13 cellular contexts compared by ENCODE assay signal in genomic region chr3:180646187-180646790, GRCh38. TPM values are rescaled to one million over a fixed set of nuclear protein-coding genes. Genes with fewer than 3 reads are reported as not detected.
A peak's percentile ranks its signal among the peaks of the same experiment; 100 is the strongest.
DNase-seq lines count a peak whose midpoint lies in the region; ATAC-seq and TF ChIP-seq lines count a peak whose summit lies in the region.
"Had no signal": no experiment of that assay in that cellular context is flagged by ENCODE, and none has a peak within 500 bp of the region (broad histone marks: within the 10 kb centered on the region; RNA-seq: fewer than 3 reads in every experiment).

No MANE protein-coding gene starts in this region.

- H3K9me2 ChIP-seq in PC-9 (ENCODE audit: insufficient read depth), result no peaks in the 10 kb centered on the region; the same call in 1 of the 2 replicates

- no peak overlapping the region for H2AFZ ChIP-seq in PC-9

- peak; percentile 65 for ATAC-seq in HG02852 (IDR thresholded peaks at IDR 0.05; ENCODE audit: unreplicated experiment)
- ATAC-seq: stimulated activated naive B cell treated with anti-CD40 and anti-IgM and Interleukin-4, amounts not matched to agents 10 μg/mL and 1 μg/mL and 100 μg/mL, for 72 hours had no signal

- H3K36me3 ChIP-seq in PC-9 (ENCODE audit: low read depth), result no peaks in the 10 kb centered on the region

- CTCF ChIA-PET in PC-9 (lab: Charles Lee), result interaction anchor here (0.7 kb wide), 1 partner anchor 1000 kb away, joined by 3 read pairs; no protein-coding TSS in a partner anchor

- intact Hi-C loops in PC-9 (cut with micrococcal nuclease; ENCODE audit: unreplicated experiment), result no loop called here

- H3K4me1 ChIP-seq in PC-9 (replicated peaks; ENCODE audit: insufficient read depth), result no peaks in the 10 kb centered on the region

- no peak overlapping the region for H3K4me2 ChIP-seq in PC-9

- no peaks in the 10 kb centered on the region for H3K79me2 ChIP-seq in PC-9 (ENCODE audit: low read depth)

- POLR2A ChIA-PET in PC-9 (lab: Charles Lee; ENCODE audit: unreplicated experiment), result no interaction called here

- peak; percentile 56 for TF ChIP-seq CTCF in PC-9 (conservative IDR thresholded peaks at IDR 0.05)

- no peaks in the 10 kb centered on the region for H4K20me1 ChIP-seq in PC-9 (ENCODE audit: insufficient read depth)

- no peaks in the 10 kb centered on the region for H3K27me3 ChIP-seq in PC-9 (ENCODE audit: insufficient read depth, low read depth)

- no peak overlapping the region for H3K27ac ChIP-seq in PC-9

- no peak overlapping the region for H3K4me3 ChIP-seq in PC-9

- no TSS peak for BruUV-seq in PC-9 (replicated peaks; lab: Mats Ljungman, UMichigan)

- H3K9me3 ChIP-seq in PC-9 (ENCODE audit: insufficient read depth, low read depth), result no peaks in the 10 kb centered on the region

- no peaks in the 10 kb centered on the region for H3F3A ChIP-seq in PC-9 (ENCODE audit: insufficient read depth, low read depth)

- peak; percentile 34 for DNase-seq in NCI-H1105 treated with DMSO at 0.1 percent for 48 hours (lab: John Stamatoyannopoulos, UW)
- no peak for DNase-seq in NCI-H1105 (lab: John Stamatoyannopoulos, UW)
- no peak for DNase-seq in PC-9
- peak; percentile 14 for DNase-seq in renal cortical epithelial cell (ENCODE audit: low read depth)
- DNase-seq in stimulated activated naive CD4-positive, alpha-beta T cell treated with Interleukin-2 at 50 U/mL for 16 hours (lab: John Stamatoyannopoulos, UW), result no peak
- DNase-seq in hypothalamus (lab: John Stamatoyannopoulos, UW), result no peak
- no peak for DNase-seq in activated naive CD4-positive, alpha-beta T cell (lab: John Stamatoyannopoulos, UW)
- DNase-seq: ACHN; activated naive CD4-positive, alpha-beta T cell treated with anti-CD3 and anti-CD28 coated beads, Interleukin-2, amount 10 ng/mL, durations not matched to agents 7 days and 5 days; occipital lobe; stimulated activated naive B cell treated with anti-CD40 and anti-IgM and Interleukin-4, amounts not matched to agents 10 μg/mL and 1 μg/mL and 100 μg/mL, for 72 hours had no signal

RNA-seq across cellular contexts. Expression of gene CCDC39, which starts 33.0 kb away (rescaled TPM):
- 0.26 TPM in 1 of 2 replicates, not detected in the other for total RNA-seq in PC-9 (2021)
- total RNA-seq in renal cortical epithelial cell, result under 0.01 and 0.10 TPM in 2 replicates
- total RNA-seq: T-helper 2 cell treated with Interferon-gamma antibody and Interleukin-4, amounts not matched to agents 100 ng/mL and 5 ng/mL, for 36 hours had no signal

RNA-seq across cellular contexts. Expression of gene TTC14, which starts 44.3 kb away (rescaled TPM):
- 51.1 and 55.4 TPM in 2 replicates for total RNA-seq in PC-9 (2021)
- 22.4 and 78.5 TPM in 2 replicates for total RNA-seq in renal cortical epithelial cell

Comparison
In these comparisons a context has a peak if more than half of its experiments do, and no peak if none do; other contexts are left out.
1. DNase-seq: peak in NCI-H1105 treated with DMSO at 0.1 percent for 48 hours (single experiment) and renal cortical epithelial cell (single experiment); none in NCI-H1105 (single experiment), PC-9 (0 of 2), stimulated activated naive CD4-positive, alpha-beta T cell treated with Interleukin-2 at 50 U/mL for 16 hours (single experiment), hypothalamus (0 of 51) and activated naive CD4-positive, alpha-beta T cell (0 of 4).